1 cellular context compared by ENCODE assay signal in the genomic region with DNA sequence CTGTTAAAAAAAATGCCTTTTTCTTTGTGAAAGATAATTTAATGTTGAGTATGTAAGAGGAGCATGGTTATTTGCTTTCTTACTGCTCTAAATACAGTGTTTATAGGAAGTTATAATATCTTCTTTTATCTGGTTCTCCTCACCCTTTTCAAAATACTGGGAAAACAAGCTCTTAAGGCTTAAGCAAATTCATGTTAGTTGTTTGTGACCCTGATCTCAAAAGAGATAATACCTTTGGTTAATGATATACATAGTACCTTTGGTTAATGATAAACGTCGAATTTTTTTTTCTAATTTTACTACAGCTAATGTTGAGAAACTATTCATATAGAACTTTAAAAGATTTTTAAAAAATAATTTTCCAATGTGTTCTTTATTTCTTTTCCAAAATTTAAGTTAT.
TF ChIP-seq lines count a peak whose summit lies in the region.

No MANE protein-coding gene starts in this region.

TF ChIP-seq in HepG2, 621 proteins besides CTCF, POLR2A, EP300 and RAD21 (continued from another document):
- no peak for TF ChIP-seq NFKBIZ (CRISPR knock-in tag; IDR thresholded peaks at IDR 0.05)
- TF ChIP-seq ZNF720 (CRISPR knock-in tag; IDR thresholded peaks at IDR 0.05) = no peak
- TF ChIP-seq ZSCAN22 (CRISPR knock-in tag; IDR thresholded peaks at IDR 0.05) = no peak
- no peak for TF ChIP-seq PHF8 (CRISPR knock-in tag; IDR thresholded peaks at IDR 0.05)
- TF ChIP-seq MIXL1 (CRISPR knock-in tag; IDR thresholded peaks at IDR 0.05) = peak; percentile 64
- TF ChIP-seq REL (CRISPR knock-in tag; conservative IDR thresholded peaks at IDR 0.05) = no peak
- no peak for TF ChIP-seq HNRNPH1 (optimal IDR thresholded peaks at IDR 0.05; ENCODE audit: low read depth, low read length)
- no peak for TF ChIP-seq POGK (CRISPR knock-in tag; conservative IDR thresholded peaks at IDR 0.05)
- TF ChIP-seq, protein P1, sequence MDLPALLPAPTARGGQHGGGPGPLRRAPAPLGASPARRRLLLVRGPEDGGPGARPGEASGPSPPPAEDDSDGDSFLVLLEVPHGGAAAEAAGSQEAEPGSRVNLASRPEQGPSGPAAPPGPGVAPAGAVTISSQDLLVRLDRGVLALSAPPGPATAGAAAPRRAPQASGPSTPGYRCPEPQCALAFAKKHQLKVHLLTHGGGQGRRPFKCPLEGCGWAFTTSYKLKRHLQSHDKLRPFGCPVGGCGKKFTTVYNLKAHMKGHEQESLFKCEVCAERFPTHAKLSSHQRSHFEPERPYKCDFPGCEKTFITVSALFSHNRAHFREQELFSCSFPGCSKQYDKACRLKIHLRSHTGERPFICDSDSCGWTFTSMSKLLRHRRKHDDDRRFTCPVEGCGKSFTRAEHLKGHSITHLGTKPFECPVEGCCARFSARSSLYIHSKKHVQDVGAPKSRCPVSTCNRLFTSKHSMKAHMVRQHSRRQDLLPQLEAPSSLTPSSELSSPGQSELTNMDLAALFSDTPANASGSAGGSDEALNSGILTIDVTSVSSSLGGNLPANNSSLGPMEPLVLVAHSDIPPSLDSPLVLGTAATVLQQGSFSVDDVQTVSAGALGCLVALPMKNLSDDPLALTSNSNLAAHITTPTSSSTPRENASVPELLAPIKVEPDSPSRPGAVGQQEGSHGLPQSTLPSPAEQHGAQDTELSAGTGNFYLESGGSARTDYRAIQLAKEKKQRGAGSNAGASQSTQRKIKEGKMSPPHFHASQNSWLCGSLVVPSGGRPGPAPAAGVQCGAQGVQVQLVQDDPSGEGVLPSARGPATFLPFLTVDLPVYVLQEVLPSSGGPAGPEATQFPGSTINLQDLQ (CRISPR knock-in tag; IDR thresholded peaks at IDR 0.05) = no peak
- no peak for TF ChIP-seq HNRNPK (IDR thresholded peaks at IDR 0.05; ENCODE audit: low read depth, low read length, poor library complexity, severe bottlenecking)
- TF ChIP-seq, protein P2, sequence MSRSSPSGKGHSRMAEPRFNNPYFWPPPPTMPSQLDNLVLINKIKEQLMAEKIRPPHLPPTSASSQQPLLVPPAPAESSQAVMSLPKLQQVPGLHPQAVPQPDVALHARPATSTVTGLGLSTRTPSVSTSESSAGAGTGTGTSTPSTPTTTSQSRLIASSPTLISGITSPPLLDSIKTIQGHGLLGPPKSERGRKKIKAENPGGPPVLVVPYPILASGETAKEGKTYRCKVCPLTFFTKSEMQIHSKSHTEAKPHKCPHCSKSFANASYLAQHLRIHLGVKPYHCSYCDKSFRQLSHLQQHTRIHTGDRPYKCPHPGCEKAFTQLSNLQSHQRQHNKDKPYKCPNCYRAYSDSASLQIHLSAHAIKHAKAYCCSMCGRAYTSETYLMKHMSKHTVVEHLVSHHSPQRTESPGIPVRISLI (CRISPR knock-in tag; IDR thresholded peaks at IDR 0.05; ENCODE audit: borderline replicate concordance) = peak; percentile 75; the same call in 1 of the 2 replicates
- no peak for TF ChIP-seq ARID2 (CRISPR knock-in tag; IDR thresholded peaks at IDR 0.05; ENCODE audit: borderline replicate concordance)
- peak; percentile 49; the same call in 1 of the 2 replicates for TF ChIP-seq NCOR1 (IDR thresholded peaks at IDR 0.05; ENCODE audit: borderline replicate concordance, low read length)
- TF ChIP-seq BHLHE40 (IDR thresholded peaks at IDR 0.05; ENCODE audit: low read length) = no peak
- TF ChIP-seq GATAD2A (CRISPR knock-in tag; IDR thresholded peaks at IDR 0.05) = peak; percentile 58
- TF ChIP-seq, protein P3, sequence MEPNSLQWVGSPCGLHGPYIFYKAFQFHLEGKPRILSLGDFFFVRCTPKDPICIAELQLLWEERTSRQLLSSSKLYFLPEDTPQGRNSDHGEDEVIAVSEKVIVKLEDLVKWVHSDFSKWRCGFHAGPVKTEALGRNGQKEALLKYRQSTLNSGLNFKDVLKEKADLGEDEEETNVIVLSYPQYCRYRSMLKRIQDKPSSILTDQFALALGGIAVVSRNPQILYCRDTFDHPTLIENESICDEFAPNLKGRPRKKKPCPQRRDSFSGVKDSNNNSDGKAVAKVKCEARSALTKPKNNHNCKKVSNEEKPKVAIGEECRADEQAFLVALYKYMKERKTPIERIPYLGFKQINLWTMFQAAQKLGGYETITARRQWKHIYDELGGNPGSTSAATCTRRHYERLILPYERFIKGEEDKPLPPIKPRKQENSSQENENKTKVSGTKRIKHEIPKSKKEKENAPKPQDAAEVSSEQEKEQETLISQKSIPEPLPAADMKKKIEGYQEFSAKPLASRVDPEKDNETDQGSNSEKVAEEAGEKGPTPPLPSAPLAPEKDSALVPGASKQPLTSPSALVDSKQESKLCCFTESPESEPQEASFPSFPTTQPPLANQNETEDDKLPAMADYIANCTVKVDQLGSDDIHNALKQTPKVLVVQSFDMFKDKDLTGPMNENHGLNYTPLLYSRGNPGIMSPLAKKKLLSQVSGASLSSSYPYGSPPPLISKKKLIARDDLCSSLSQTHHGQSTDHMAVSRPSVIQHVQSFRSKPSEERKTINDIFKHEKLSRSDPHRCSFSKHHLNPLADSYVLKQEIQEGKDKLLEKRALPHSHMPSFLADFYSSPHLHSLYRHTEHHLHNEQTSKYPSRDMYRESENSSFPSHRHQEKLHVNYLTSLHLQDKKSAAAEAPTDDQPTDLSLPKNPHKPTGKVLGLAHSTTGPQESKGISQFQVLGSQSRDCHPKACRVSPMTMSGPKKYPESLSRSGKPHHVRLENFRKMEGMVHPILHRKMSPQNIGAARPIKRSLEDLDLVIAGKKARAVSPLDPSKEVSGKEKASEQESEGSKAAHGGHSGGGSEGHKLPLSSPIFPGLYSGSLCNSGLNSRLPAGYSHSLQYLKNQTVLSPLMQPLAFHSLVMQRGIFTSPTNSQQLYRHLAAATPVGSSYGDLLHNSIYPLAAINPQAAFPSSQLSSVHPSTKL (CRISPR knock-in tag; IDR thresholded peaks at IDR 0.05) = peak; percentile 69
- TF ChIP-seq TOE1 (CRISPR knock-in tag; IDR thresholded peaks at IDR 0.05) = no peak
